19 cellular contexts compared by ENCODE assay signal in the genomic region with DNA sequence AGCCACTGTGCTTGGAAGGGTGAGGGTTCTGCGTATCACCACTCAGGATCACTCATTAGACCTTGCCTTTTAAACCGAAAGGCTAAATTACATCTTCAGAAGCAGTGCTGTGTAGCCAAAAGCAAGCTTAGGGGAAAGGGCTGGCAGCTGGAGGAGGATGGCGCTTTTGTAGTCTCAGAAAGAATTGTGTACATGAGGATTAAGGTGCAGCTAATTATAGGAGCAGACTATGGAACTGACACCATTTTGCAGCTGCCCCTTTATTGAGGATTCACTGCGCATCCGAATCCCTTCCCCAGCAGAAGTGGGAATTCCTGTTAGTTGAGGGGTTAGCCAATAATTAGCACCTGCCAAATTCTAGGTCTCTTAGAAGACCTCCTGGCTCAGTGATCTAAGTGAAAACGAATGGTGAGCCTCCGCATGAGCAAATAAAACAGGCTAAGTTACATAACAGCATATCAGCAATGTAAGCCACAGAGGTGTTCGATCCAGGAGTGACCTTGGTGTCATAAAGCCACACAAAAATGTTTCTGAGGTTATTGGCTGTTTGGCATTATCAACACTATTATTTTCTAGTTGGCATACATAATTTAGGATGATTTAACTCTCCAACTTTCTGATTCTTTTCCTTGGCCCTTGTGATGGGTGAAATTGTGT. TPM values are rescaled to one million over a fixed set of nuclear protein-coding genes. Genes with fewer than 3 reads are reported as not detected.
DNase-seq lines count a peak whose midpoint lies in the region; ATAC-seq and TF ChIP-seq lines count a peak whose summit lies in the region.
"Had no signal": no experiment of that assay in that cellular context is flagged by ENCODE, and none has a peak within 500 bp of the region (broad histone marks: within the 10 kb centered on the region; RNA-seq: fewer than 3 reads in every experiment).

No MANE protein-coding gene starts in this region.

- no peak overlapping the region for H3K9ac ChIP-seq in GM23248

- H3K27me3 ChIP-seq in GM23248 (replicated peaks; ENCODE audit: insufficient read depth) (no peaks in the 10 kb centered on the region), spleen (replicated peaks in 1 of 7) (no peaks in the 10 kb centered on the region)
- H3K27me3 ChIP-seq: cardiac muscle cell, transverse colon had no signal

- TF ChIP-seq POLR2A in spleen (IDR thresholded peaks at IDR 0.05): no peak

- peak; percentile 36 for ATAC-seq in left lobe of liver
- ATAC-seq: Right ventricle myocardium inferior, T-cell had no signal

- H3K27ac ChIP-seq in GM23248 (no peak overlapping the region), spleen (no peak overlapping the region)
- H3K27ac ChIP-seq: cardiac muscle cell, hepatocyte, transverse colon had no signal

- DNase-seq in NCI-H1092 treated with DMSO at 0.1 percent for 48 hours (lab: John Stamatoyannopoulos, UW) (peak; percentile 98), NCI-H2029 treated with DMSO at 0.1 percent for 48 hours (lab: John Stamatoyannopoulos, UW) (peak; percentile 62), NCI-H524 treated with DMSO at 0.1 percent for 48 hours (lab: John Stamatoyannopoulos, UW) (peak; percentile 99), left lobe of liver (ENCODE audit: low spot score) (no peak), GM23248 (no peak), GM03348 (ENCODE audit: low spot score) (no peak), spleen (no peak)
- DNase-seq: activated CD4-positive, alpha-beta T cell treated with anti-CD3 and anti-CD28 coated beads, Interleukin-2, amount 10 ng/mL, durations not matched to agents 24 days and 14 days; CD8-positive, alpha-beta memory T cell; foreskin fibroblast; mammary epithelial cell; naive B cell; NCI-H1694; T-cell; transverse colon had no signal

- no peaks in the 10 kb centered on the region for H3K9me2 ChIP-seq in GM23248 (ENCODE audit: insufficient read depth)

- TF ChIP-seq CTCF in spleen (IDR thresholded peaks at IDR 0.05 in 8 of 11, conservative IDR thresholded peaks at IDR 0.05 in 3 of 11): no peak

- H3K79me2 ChIP-seq in GM23248 (ENCODE audit: insufficient read depth): no peaks in the 10 kb centered on the region
- H3K79me2 ChIP-seq: hepatocyte had no signal

- intact Hi-C loops in spleen (cut with DNase I; ENCODE audit: low total_unique reads): no loop called here

- H3F3A ChIP-seq in GM23248 (ENCODE audit: insufficient read depth): no peaks in the 10 kb centered on the region

- in situ Hi-C loops in GM23248 (cut with MboI): no loop called here

- 83 to 87% methylated on average over 8 of the region's 8 CpGs for WGBS in GM23248 (ENCODE audit: low coverage in 1 of 2, low lambda C conversion rate in 2 of 2, missing lambda C conversion rate in 2 of 2), 2 experiments
- 90 to 96% (median 91%) methylated on average over 8 of the region's 8 CpGs for WGBS in spleen, 5 donors

- no peak overlapping the region for H3K4me3 ChIP-seq in GM23248
- H3K4me3 ChIP-seq in spleen: no peak overlapping the region
- H3K4me3 ChIP-seq: cardiac muscle cell, HAP-1, hepatocyte, transverse colon had no signal

- H3K9me3 ChIP-seq in GM23248 (ENCODE audit: low read depth): no peaks in the 10 kb centered on the region
- H3K9me3 ChIP-seq in spleen: no peaks in the 10 kb centered on the region
- H3K9me3 ChIP-seq: HAP-1, transverse colon had no signal

- H2AFZ ChIP-seq in GM23248: no peak overlapping the region
- H2AFZ ChIP-seq: hepatocyte had no signal

- no peaks in the 10 kb centered on the region for H3K36me3 ChIP-seq in GM23248 (ENCODE audit: low read depth)
- H3K36me3 ChIP-seq in spleen: no peaks in the 10 kb centered on the region
- H3K36me3 ChIP-seq: cardiac muscle cell, HAP-1, transverse colon had no signal

- no peak overlapping the region for H3K4me2 ChIP-seq in GM23248 (ENCODE audit: unreplicated experiment)
- H3K4me2 ChIP-seq: hepatocyte had no signal

- H3K4me1 ChIP-seq in GM23248 (ENCODE audit: insufficient read depth) (no peaks in the 10 kb centered on the region), spleen (peaks cover 0 to 15% (median 6%) of the 10 kb centered on the region in 6 donors)
- H3K4me1 ChIP-seq: HAP-1, transverse colon had no signal

- H4K20me1 ChIP-seq in GM23248 (ENCODE audit: insufficient read depth): no peaks in the 10 kb centered on the region

RNA-seq across cellular contexts. Expression of gene SEMA6D, which starts 42.6 kb away (rescaled TPM):
- total RNA-seq in left lobe of liver (2.7 TPM), spleen (1 to 10 TPM; 1.3 to 6.5 (median 2.6) TPM)
- total RNA-seq in GM23248 (2014; rRNA removed; shearing (Covaris generic)): 1.4 TPM in 2 replicates
- polyA plus RNA-seq in GM23248 (2016; fragmentation: Nextera tagmentation; extraction: Ambion mirVana) (0.86 and 1.1 TPM in 2 replicates), spleen (under 1 TPM; 0.52 to 0.85 (median 0.77) TPM)
- total RNA-seq: activated CD4-positive, alpha-beta T cell treated with anti-CD3 and anti-CD28 coated beads, Interleukin-2, amount 10 ng/mL, durations not matched to agents 24 days and 14 days; CD8-positive, alpha-beta memory T cell had no signal
- polyA plus RNA-seq: CD8-positive, alpha-beta memory T cell had no signal

Comparison
In these comparisons a context has a peak if more than half of its experiments do, and no peak if none do; other contexts are left out.
1. DNase-seq: peak in NCI-H1092 treated with DMSO at 0.1 percent for 48 hours (single experiment), NCI-H2029 treated with DMSO at 0.1 percent for 48 hours (single experiment) and NCI-H524 treated with DMSO at 0.1 percent for 48 hours (single experiment); none in left lobe of liver (single experiment), GM23248 (single experiment), GM03348 (single experiment) and spleen (single experiment).